10 cellular contexts compared by ENCODE assay signal in genomic region chr7:132970257-132970656, GRCh38.
"Had no signal": no experiment of that assay in that cellular context is flagged by ENCODE, and none has a peak within 500 bp of the region (broad histone marks: within the 10 kb centered on the region; RNA-seq: fewer than 3 reads in every experiment).

No MANE protein-coding gene starts in this region.

- H3K4me2 ChIP-seq: KMS-11 had no signal

- H3K27ac ChIP-seq: GM23248, HL-60, KMS-11 had no signal

- H3K9me3 Mint-ChIP-seq: HFFc6 had no signal

- H3K9me3 ChIP-seq: HAP-1 had no signal

- H3K4me3 ChIP-seq: GM23248, HAP-1 had no signal

- H3K9ac ChIP-seq: GM23248, KMS-11 had no signal

- ATAC-seq: HCT116 had no signal

- DNase-seq: GM23248, HFFc6, IMR-90, KBM-7 had no signal

- H3K27ac Mint-ChIP-seq: HFFc6 had no signal

- H3K4me3 Mint-ChIP-seq: HFFc6 had no signal

- H2AFZ ChIP-seq: GM23248 had no signal

- FAIRE-seq: H1, H54 had no signal

- H3K4me1 ChIP-seq: HAP-1 had no signal
